ENCODE assay signal across 1 cellular context in the genomic region with DNA sequence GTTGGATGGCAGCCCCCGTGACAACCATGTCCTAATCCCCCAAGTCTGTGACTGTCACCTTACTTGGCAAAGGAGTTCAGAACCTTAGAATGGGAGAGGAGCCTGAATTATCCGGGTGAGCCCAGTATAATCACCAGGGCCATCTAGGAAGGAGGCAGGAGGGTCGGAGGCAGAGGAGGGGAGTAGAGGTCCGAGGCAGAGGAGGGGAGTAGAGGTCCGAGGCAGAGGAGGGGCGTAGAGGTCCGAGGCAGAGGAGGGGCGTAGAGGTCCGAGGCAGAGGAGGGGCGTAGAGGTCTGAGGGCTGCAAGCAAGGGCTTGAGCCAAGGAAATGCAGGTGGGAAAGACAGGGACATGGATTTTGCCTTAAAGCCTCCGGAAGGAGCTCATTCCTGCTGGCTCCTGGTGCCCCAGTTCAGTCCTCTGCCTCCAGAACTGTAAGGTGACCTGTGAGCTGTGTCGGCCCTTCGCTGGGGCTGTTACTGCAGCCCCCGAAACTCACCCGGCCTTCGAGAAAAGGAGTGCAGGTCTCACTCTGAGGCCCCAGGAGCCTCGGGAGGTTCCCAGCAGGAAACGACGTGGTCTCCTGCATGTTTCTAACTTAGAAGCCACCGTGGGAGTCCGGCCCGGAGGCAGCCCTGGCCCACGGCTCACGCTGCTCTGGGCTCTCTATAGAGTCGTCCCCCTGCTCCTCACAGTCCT.
TF ChIP-seq lines count a peak whose summit lies in the region.

No MANE protein-coding gene starts in this region.

TF ChIP-seq in H1, 55 proteins besides CTCF, POLR2A, EP300 and RAD21:
- TF ChIP-seq CBX5 (IDR thresholded peaks at IDR 0.05; ENCODE audit: low read depth, low read length) (no peak), RXRA (IDR thresholded peaks at IDR 0.05; ENCODE audit: insufficient read depth, low read depth, low read length) (no peak), EGR1 (IDR thresholded peaks at IDR 0.05; ENCODE audit: borderline replicate concordance, low read depth, low read length) (no peak), HDAC2 (IDR thresholded peaks at IDR 0.05; ENCODE audit: borderline replicate concordance in 1 of 2, low read depth in 2 of 2, low read length in 2 of 2) (no peak), TAF7 (optimal IDR thresholded peaks at IDR 0.05; ENCODE audit: borderline replicate concordance, low read depth, low read length) (no peak), CHD7 (IDR thresholded peaks at IDR 0.05; ENCODE audit: insufficient replicate concordance, low read length) (no peak), BACH1 (IDR thresholded peaks at IDR 0.05; ENCODE audit: low read length) (no peak), TEAD4 (IDR thresholded peaks at IDR 0.05; ENCODE audit: low read depth, low read length) (no peak), HDAC6 (IDR thresholded peaks at IDR 0.05; ENCODE audit: low read depth, low read length) (no peak), SP1 (IDR thresholded peaks at IDR 0.05; ENCODE audit: low read depth, low read length) (no peak), NRF1 (IDR thresholded peaks at IDR 0.05; ENCODE audit: low read depth, low read length) (no peak), POLR2AphosphoS5 (IDR thresholded peaks at IDR 0.05; ENCODE audit: low read depth, low read length) (no peak), GTF2F1 (IDR thresholded peaks at IDR 0.05; ENCODE audit: borderline replicate concordance, low read depth, low read length) (no peak)
- TF ChIP-seq, protein P1, sequence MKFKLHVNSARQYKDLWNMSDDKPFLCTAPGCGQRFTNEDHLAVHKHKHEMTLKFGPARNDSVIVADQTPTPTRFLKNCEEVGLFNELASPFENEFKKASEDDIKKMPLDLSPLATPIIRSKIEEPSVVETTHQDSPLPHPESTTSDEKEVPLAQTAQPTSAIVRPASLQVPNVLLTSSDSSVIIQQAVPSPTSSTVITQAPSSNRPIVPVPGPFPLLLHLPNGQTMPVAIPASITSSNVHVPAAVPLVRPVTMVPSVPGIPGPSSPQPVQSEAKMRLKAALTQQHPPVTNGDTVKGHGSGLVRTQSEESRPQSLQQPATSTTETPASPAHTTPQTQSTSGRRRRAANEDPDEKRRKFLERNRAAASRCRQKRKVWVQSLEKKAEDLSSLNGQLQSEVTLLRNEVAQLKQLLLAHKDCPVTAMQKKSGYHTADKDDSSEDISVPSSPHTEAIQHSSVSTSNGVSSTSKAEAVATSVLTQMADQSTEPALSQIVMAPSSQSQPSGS (IDR thresholded peaks at IDR 0.05; ENCODE audit: low read length) = no peak
- TF ChIP-seq, protein P2, sequence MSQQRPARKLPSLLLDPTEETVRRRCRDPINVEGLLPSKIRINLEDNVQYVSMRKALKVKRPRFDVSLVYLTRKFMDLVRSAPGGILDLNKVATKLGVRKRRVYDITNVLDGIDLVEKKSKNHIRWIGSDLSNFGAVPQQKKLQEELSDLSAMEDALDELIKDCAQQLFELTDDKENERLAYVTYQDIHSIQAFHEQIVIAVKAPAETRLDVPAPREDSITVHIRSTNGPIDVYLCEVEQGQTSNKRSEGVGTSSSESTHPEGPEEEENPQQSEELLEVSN (IDR thresholded peaks at IDR 0.05) = no peak
